In the genomic region with DNA sequence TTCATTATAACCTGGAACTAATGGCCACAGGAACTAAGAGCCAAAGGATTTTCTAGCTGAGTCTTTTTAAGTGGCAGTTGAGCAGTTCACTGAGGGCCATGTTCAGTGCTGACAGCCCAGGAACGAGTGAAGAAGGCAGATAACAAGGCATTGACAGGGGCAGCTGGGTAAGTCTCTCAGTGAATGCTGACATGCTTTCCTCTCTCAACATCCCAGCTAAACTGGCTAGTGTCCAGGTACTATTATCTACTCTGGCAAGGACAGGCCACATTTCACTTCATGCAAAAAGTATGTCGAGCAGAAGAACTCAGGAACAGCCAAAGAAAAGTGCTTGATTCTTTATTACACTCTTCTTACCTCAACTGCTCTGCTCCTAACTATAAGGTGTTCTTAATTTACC, we compare ENCODE assay signal across 14 cellular contexts.
DNase-seq lines count a peak whose midpoint lies in the region; ATAC-seq and TF ChIP-seq lines count a peak whose summit lies in the region.
"Had no signal": no experiment of that assay in that cellular context is flagged by ENCODE, and none has a peak within 500 bp of the region (broad histone marks: within the 10 kb centered on the region; RNA-seq: fewer than 3 reads in every experiment).

No MANE protein-coding gene starts in this region.

- peaks cover 5% of the 10 kb centered on the region for H3K4me1 ChIP-seq in A673 (ENCODE audit: insufficient read depth, low read length, poor library complexity, severe bottlenecking)
- no peaks in the 10 kb centered on the region for H3K4me1 ChIP-seq in IMR-90 (ENCODE audit: control insufficient read depth, insufficient read depth, low read length)
- H3K4me1 ChIP-seq in prostate gland (replicated peaks), result no peaks in the 10 kb centered on the region
- H3K4me1 ChIP-seq: SJSA1 had no signal

- H2AK5ac ChIP-seq in IMR-90 (ENCODE audit: low read depth, low read length), result no peak overlapping the region

- no peaks in the 10 kb centered on the region for H3K79me1 ChIP-seq in IMR-90 (ENCODE audit: low read depth in 1 of 2, low read length in 2 of 2)

- H3K9me3 Mint-ChIP-seq in CD4-positive, alpha-beta T cell, result peaks cover 2% of the 10 kb centered on the region
- H3K9me3 Mint-ChIP-seq: activated CD4-positive, alpha-beta T cell treated with anti-CD3 and anti-CD28 coated beads, Interleukin-2, amount 10 ng/mL, durations not matched to agents 7 days and 5 days had no signal

- intact Hi-C loops in A673 (cut with micrococcal nuclease; ENCODE audit: unreplicated experiment), result no loop called here
- intact Hi-C loops in IMR-90 (cut with micrococcal nuclease), result no loop called here
- intact Hi-C loops in left ventricle myocardium superior (cut with micrococcal nuclease), result no loop called here
- intact Hi-C loops in CD4-positive, alpha-beta T cell (cut with DNase I, micrococcal nuclease), result no loop called here
- intact Hi-C loops in prostate gland (cut with DNase I), result no loop called here

- H2BK20ac ChIP-seq in IMR-90 (ENCODE audit: low read depth, low read length), result no peak overlapping the region

- no peak overlapping the region for H3K27ac ChIP-seq in A673 (ENCODE audit: low read depth, low read length, poor library complexity, severe bottlenecking)
- H3K27ac ChIP-seq in IMR-90 (ENCODE audit: insufficient read depth, low read length), result no peak overlapping the region
- H3K27ac ChIP-seq in CD4-positive, alpha-beta T cell (ENCODE audit: low read depth, low read length), result no peak overlapping the region
- no peak overlapping the region for H3K27ac ChIP-seq in prostate gland
- H3K27ac ChIP-seq: SJSA1 had no signal

- in situ Hi-C loops in IMR-90 (cut with MboI; ENCODE audit: low sequenced_read_pairs), result no loop called here
- in situ Hi-C loops in astrocyte of the spinal cord (cut with HindIII; ENCODE audit: low sequenced_read_pairs), result no loop called here

- H3K36me3 Mint-ChIP-seq in CD4-positive, alpha-beta T cell (ENCODE audit: low read depth), result no peaks in the 10 kb centered on the region
- H3K36me3 Mint-ChIP-seq: IgD-negative memory B cell had no signal

- no peaks in the 10 kb centered on the region for H3K9me3 ChIP-seq in A673 (ENCODE audit: low read depth, low read length, poor library complexity, severe bottlenecking)
- H3K9me3 ChIP-seq in IMR-90 (ENCODE audit: control insufficient read depth, insufficient read depth, low read length), result no peaks in the 10 kb centered on the region
- no peaks in the 10 kb centered on the region for H3K9me3 ChIP-seq in CD4-positive, alpha-beta T cell (ENCODE audit: control insufficient read depth, low read length)
- H3K9me3 ChIP-seq in prostate gland, result no peaks in the 10 kb centered on the region
- H3K9me3 ChIP-seq: SJSA1 had no signal

- no peaks in the 10 kb centered on the region for H4K20me1 ChIP-seq in IMR-90 (ENCODE audit: insufficient read depth, low read length)

- CTCF ChIA-PET in A673 (lab: Charles Lee), result no interaction called here
- CTCF ChIA-PET in IMR-90 (lab: Yijun Ruan, JAX), result no interaction called here
- CTCF ChIA-PET in CD4-positive, alpha-beta T cell (lab: Charles Lee), result no interaction called here

- H3K4me1 Mint-ChIP-seq in CD4-positive, alpha-beta T cell (ENCODE audit: low read depth), result no peaks in the 10 kb centered on the region
- H3K4me1 Mint-ChIP-seq: activated CD4-positive, alpha-beta T cell treated with anti-CD3 and anti-CD28 coated beads, Interleukin-2, amount 10 ng/mL, durations not matched to agents 7 days and 5 days; B cell; IgD-negative memory B cell had no signal

- no peaks in the 10 kb centered on the region for H3K27me3 Mint-ChIP-seq in CD4-positive, alpha-beta T cell
- H3K27me3 Mint-ChIP-seq: activated CD4-positive, alpha-beta T cell treated with anti-CD3 and anti-CD28 coated beads, Interleukin-2, amount 10 ng/mL, durations not matched to agents 7 days and 5 days; B cell; IgD-negative memory B cell had no signal

- no peak overlapping the region for H3K23ac ChIP-seq in IMR-90 (ENCODE audit: low read depth, low read length)

- peak; percentile 5 for DNase-seq in A673 (ENCODE audit: low spot score)
- DNase-seq in IMR-90, result peak; percentile 54
- DNase-seq in astrocyte of the spinal cord (ENCODE audit: low read depth, low spot score), result peak; percentile 56
- DNase-seq in left ventricle myocardium superior, result peak; percentile 27
- DNase-seq in stimulated activated CD4-positive, alpha-beta T cell treated with anti-CD3 and anti-CD28 coated beads, Interleukin-4, amount 100 ng/mL, for 4 hours, result no peak
- DNase-seq in CD4-positive, alpha-beta T cell, result no peak
- no peak for DNase-seq in prostate gland (ENCODE audit: low spot score)
- DNase-seq: activated CD4-positive, alpha-beta T cell treated with anti-CD3 and anti-CD28 coated beads, Interleukin-2, amount 10 ng/mL, durations not matched to agents 7 days and 5 days; GF-D8; hippocampal formation had no signal

- no CpG with 5 or more reads among the region's 2 CpGs for WGBS in IMR-90 (ENCODE audit: extremely low coverage in 2 of 2, insufficient read length in 1 of 2), 2 experiments
- 24% methylated on average over 2 of the region's 2 CpGs for WGBS in prostate gland

- H3K4ac ChIP-seq in IMR-90 (ENCODE audit: low read depth, low read length), result no peak overlapping the region

- no peak overlapping the region for H3K18ac ChIP-seq in IMR-90 (ENCODE audit: low read depth, low read length)

- no peak overlapping the region for H3K9ac ChIP-seq in IMR-90 (ENCODE audit: low read depth, low read length)

- H3K56ac ChIP-seq in IMR-90 (ENCODE audit: extremely low read depth, insufficient read depth, low read length), result no peak overlapping the region

- H3K36me3 ChIP-seq in A673 (ENCODE audit: insufficient read depth, low read length, poor library complexity, severe bottlenecking), result no peaks in the 10 kb centered on the region
- no peaks in the 10 kb centered on the region for H3K36me3 ChIP-seq in IMR-90 (ENCODE audit: control insufficient read depth, insufficient read depth, low read length)
- no peaks in the 10 kb centered on the region for H3K36me3 ChIP-seq in prostate gland
- H3K36me3 ChIP-seq: SJSA1 had no signal

- peak overlapping the region; percentile 13 for H2AFZ ChIP-seq in IMR-90 (replicated peaks; ENCODE audit: low read length, poor library complexity)

- H3K4me2 ChIP-seq in IMR-90 (ENCODE audit: low read depth, low read length), result no peak overlapping the region

- no peak overlapping the region for H2BK120ac ChIP-seq in IMR-90 (ENCODE audit: low read depth, low read length)

- dilution Hi-C loops in IMR-90 (cut with HindIII; ENCODE audit: low sequenced_read_pairs, unreplicated experiment), result no loop called here

- no peak overlapping the region for H3K4me3 ChIP-seq in A673 (ENCODE audit: low read depth, low read length, poor library complexity, severe bottlenecking)
- no peak overlapping the region for H3K4me3 ChIP-seq in IMR-90 (ENCODE audit: insufficient read depth, low read depth, low read length)
- H3K4me3 ChIP-seq in astrocyte of the spinal cord (ENCODE audit: low read depth, low read length), result no peak overlapping the region
- no peak overlapping the region for H3K4me3 ChIP-seq in prostate gland
- H3K4me3 ChIP-seq: SJSA1 had no signal

- no peak overlapping the region for H2BK15ac ChIP-seq in IMR-90 (ENCODE audit: low read depth, low read length)

- BruUV-seq in A673 (replicated peaks; lab: Mats Ljungman, UMichigan) (no TSS peak), IMR-90 (replicated peaks; lab: Mats Ljungman, UMichigan) (no TSS peak)

- no peak for TF ChIP-seq POLR2A in IMR-90 (IDR thresholded peaks at IDR 0.05; ENCODE audit: low read depth, low read length)
- TF ChIP-seq POLR2A in prostate gland (IDR thresholded peaks at IDR 0.05), result no peak

- H4K5ac ChIP-seq in IMR-90 (ENCODE audit: low read depth, low read length), result no peak overlapping the region

- no peak for TF ChIP-seq RAD21 in IMR-90 (IDR thresholded peaks at IDR 0.05; ENCODE audit: low read length)

- H3K27me3 ChIP-seq in A673 (replicated peaks; ENCODE audit: insufficient read depth, low read depth, low read length, poor library complexity) (no peaks in the 10 kb centered on the region), IMR-90 (ENCODE audit: control insufficient read depth, insufficient read depth, low read length) (no peaks in the 10 kb centered on the region), prostate gland (replicated peaks; ENCODE audit: insufficient read depth) (no peaks in the 10 kb centered on the region)
- no peaks in the 10 kb centered on the region for H3K27me3 ChIP-seq in CD4-positive, alpha-beta T cell (ENCODE audit: control insufficient read depth, insufficient read depth, low read length)
- H3K27me3 ChIP-seq: SJSA1 had no signal

- H3K27ac Mint-ChIP-seq in CD4-positive, alpha-beta T cell, result no peak overlapping the region
- H3K27ac Mint-ChIP-seq: activated CD4-positive, alpha-beta T cell treated with anti-CD3 and anti-CD28 coated beads, Interleukin-2, amount 10 ng/mL, durations not matched to agents 7 days and 5 days; B cell; IgD-negative memory B cell had no signal

- H4K91ac ChIP-seq in IMR-90 (ENCODE audit: insufficient read depth, low read depth, low read length), result no peak overlapping the region

- no peak overlapping the region for H2BK5ac ChIP-seq in IMR-90 (ENCODE audit: low read depth, low read length, poor library complexity, severe bottlenecking)

- H3K4me3 Mint-ChIP-seq in CD4-positive, alpha-beta T cell, result no peak overlapping the region
- H3K4me3 Mint-ChIP-seq: activated CD4-positive, alpha-beta T cell treated with anti-CD3 and anti-CD28 coated beads, Interleukin-2, amount 10 ng/mL, durations not matched to agents 7 days and 5 days; B cell; IgD-negative memory B cell had no signal

- POLR2A ChIA-PET in A673 (lab: Charles Lee; ENCODE audit: low non-redundant PET) (no interaction called here), IMR-90 (lab: Charles Lee; ENCODE audit: unreplicated experiment) (no interaction called here)
- POLR2A ChIA-PET in CD4-positive, alpha-beta T cell (lab: Charles Lee), result no interaction called here

- no peak overlapping the region for H3K14ac ChIP-seq in IMR-90 (replicated peaks; ENCODE audit: low read depth, low read length)

- H2AK9ac ChIP-seq in IMR-90 (replicated peaks; ENCODE audit: low read depth, low read length, poor library complexity), result no peak overlapping the region

- H4K8ac ChIP-seq in IMR-90 (ENCODE audit: low read depth in 2 of 2, low read length in 2 of 2), result no peak overlapping the region

- TF ChIP-seq CTCF in A673 (conservative IDR thresholded peaks at IDR 0.05; ENCODE audit: low read depth, low read length), result no peak
- TF ChIP-seq CTCF in IMR-90 (conservative IDR thresholded peaks at IDR 0.05; ENCODE audit: low read depth, low read length), result no peak
- no peak for TF ChIP-seq CTCF in astrocyte of the spinal cord (IDR thresholded peaks at IDR 0.05; ENCODE audit: low read depth, low read length)
- TF ChIP-seq CTCF in CD4-positive, alpha-beta T cell (IDR thresholded peaks at IDR 0.05), result no peak
- TF ChIP-seq CTCF in prostate gland (IDR thresholded peaks at IDR 0.05), result no peak

- no peak; the same call in 1 of the 2 replicates for ATAC-seq in IMR-90 (ENCODE audit: low read depth)
- peak; percentile 100 for ATAC-seq in left ventricle myocardium superior
- no peak for ATAC-seq in CD4-positive, alpha-beta T cell (ENCODE audit: poor library complexity)
- ATAC-seq in GM18873 (IDR thresholded peaks at IDR 0.05; ENCODE audit: low FRiP score, unreplicated experiment), result no peak

- 0 out of 2 replicates have a peak, but pooled peaks cover 3% of the 10 kb centered on the region for H3K9me1 ChIP-seq in IMR-90 (ENCODE audit: insufficient read depth, low read length)

TF ChIP-seq in IMR-90, 13 proteins besides CTCF, POLR2A, EP300 and RAD21 (continues in another document):
- TF ChIP-seq CEBPB (IDR thresholded peaks at IDR 0.05; ENCODE audit: low read depth, low read length), result no peak

Comparison
In these comparisons a context has a peak if more than half of its experiments do, and no peak if none do; other contexts are left out.
1. DNase-seq: peak in A673 (single experiment), IMR-90 (single experiment), astrocyte of the spinal cord (single experiment) and left ventricle myocardium superior (single experiment); none in stimulated activated CD4-positive, alpha-beta T cell treated with anti-CD3 and anti-CD28 coated beads, Interleukin-4, amount 100 ng/mL, for 4 hours (0 of 2), CD4-positive, alpha-beta T cell (0 of 10) and prostate gland (single experiment).